30 cellular contexts compared by ENCODE assay signal in genomic region chr17:80268427-80268826, GRCh38.
"Had no signal": no experiment of that assay in that cellular context is flagged by ENCODE, and none has a peak within 500 bp of the region (broad histone marks: within the 10 kb centered on the region; RNA-seq: fewer than 3 reads in every experiment).

No MANE protein-coding gene starts in this region.

- H3K9me3 ChIP-seq: neutrophil, pancreas, psoas muscle, right lobe of liver, sigmoid colon, stomach, thoracic aorta, thyroid gland, tibial nerve, upper lobe of left lung, vagina had no signal

- H3K4me3 ChIP-seq: pancreas, psoas muscle, right lobe of liver, sigmoid colon, stomach, thoracic aorta, thyroid gland, tibial nerve, upper lobe of left lung, vagina had no signal

- H3K27me3 Mint-ChIP-seq: naive thymus-derived CD8-positive, alpha-beta T cell; natural killer cell treated with Interleukin-12 subunit alpha and Interleukin-12 subunit beta and Interleukin-15 and Interleukin-18, amount 100 ng/mL, for 72 hours; progenitor cell of endocrine pancreas; stimulated activated naive B cell treated with anti-CD40 and anti-IgM and Interleukin-4, amounts not matched to agents 10 μg/mL and 1 μg/mL and 100 μg/mL, for 72 hours; stimulated activated naive CD8-positive, alpha-beta T cell treated with anti-CD3 and anti-CD28 coated beads, Interleukin-15, Interleukin-2, amounts not matched to agents 100 ng/mL and 50 ng/mL, for 24 hours had no signal

- H3K4me3 Mint-ChIP-seq: natural killer cell treated with Interleukin-12 subunit alpha and Interleukin-12 subunit beta and Interleukin-15 and Interleukin-18, amount 100 ng/mL, for 72 hours; nephron progenitor cell; neural crest cell; stimulated activated naive B cell treated with anti-CD40 and anti-IgM and Interleukin-4, amounts not matched to agents 10 μg/mL and 1 μg/mL and 100 μg/mL, for 72 hours had no signal

- H3K36me3 ChIP-seq: pancreas had no signal

- H3K9me3 Mint-ChIP-seq: naive thymus-derived CD8-positive, alpha-beta T cell; natural killer cell treated with Interleukin-12 subunit alpha and Interleukin-12 subunit beta and Interleukin-15 and Interleukin-18, amount 100 ng/mL, for 72 hours; nephron progenitor cell; neural crest cell; stimulated activated effector memory CD8-positive, alpha-beta T cell treated with anti-CD3 and anti-CD28 coated beads, Interleukin-12 subunit alpha, Interleukin-12 subunit beta, amount 100 ng/mL, for 72 hours; stimulated activated naive CD8-positive, alpha-beta T cell treated with anti-CD3 and anti-CD28 coated beads, Interleukin-15, Interleukin-2, amounts not matched to agents 100 ng/mL and 50 ng/mL, for 24 hours had no signal

- H3K27me3 ChIP-seq: neutrophil, pancreas, right lobe of liver, sigmoid colon, stomach, thyroid gland, tibial nerve, upper lobe of left lung, vagina had no signal

- ATAC-seq: naive thymus-derived CD8-positive, alpha-beta T cell; natural killer cell treated with Interleukin-12 subunit alpha and Interleukin-12 subunit beta and Interleukin-15 and Interleukin-18, amount 100 ng/mL, for 72 hours; pancreas; psoas muscle; right cardiac atrium; right lobe of liver; stimulated activated effector memory CD8-positive, alpha-beta T cell treated with anti-CD3 and anti-CD28 coated beads, Interleukin-12 subunit alpha, Interleukin-12 subunit beta, amount 100 ng/mL, for 72 hours; stimulated activated naive B cell treated with anti-CD40 and anti-IgM and Interleukin-4, amounts not matched to agents 10 μg/mL and 1 μg/mL and 100 μg/mL, for 72 hours had no signal

- H3K27ac ChIP-seq: neutrophil, pancreas, psoas muscle, right lobe of liver, sigmoid colon, stomach, thoracic aorta, thyroid gland, tibial nerve, vagina had no signal

- DNase-seq: naive thymus-derived CD8-positive, alpha-beta T cell; nephron progenitor cell; nucleus accumbens; pancreas; posterior cingulate gyrus; psoas muscle; right lobe of liver; sigmoid colon; small intestine; stimulated activated CD4-positive, alpha-beta T cell treated with anti-CD3 and anti-CD28 coated beads, Interleukin-15, amount 100 ng/mL, for 24 hours; stimulated activated CD4-positive, alpha-beta T cell treated with anti-CD3 and anti-CD28 coated beads, Interleukin-2, amount 100 ng/mL, for 24 hours; stimulated activated CD4-positive, alpha-beta T cell treated with anti-CD3 and anti-CD28 coated beads, Interleukin-2, amount 100 ng/mL, for 48 hours; stimulated activated CD4-positive, alpha-beta T cell treated with anti-CD3 and anti-CD28 coated beads, Interleukin-4, amount 100 ng/mL, for 24 hours; stimulated activated naive B cell treated with anti-CD40 and anti-IgM and Interleukin-4, amounts not matched to agents 10 μg/mL and 1 μg/mL and 100 μg/mL, for 72 hours; stimulated activated naive CD4-positive, alpha-beta T cell treated with Interleukin-2 at 50 U/mL for 16 hours; stomach; thyroid gland; trophoblast cell; upper lobe of left lung had no signal

- H3K36me3 Mint-ChIP-seq: stimulated activated effector memory CD8-positive, alpha-beta T cell treated with anti-CD3 and anti-CD28 coated beads, Interleukin-12 subunit alpha, Interleukin-12 subunit beta, amount 100 ng/mL, for 72 hours had no signal

- FAIRE-seq: pancreas, small intestine, urothelium cell line had no signal

- H3K27ac Mint-ChIP-seq: natural killer cell treated with Interleukin-12 subunit alpha and Interleukin-12 subunit beta and Interleukin-15 and Interleukin-18, amount 100 ng/mL, for 72 hours; nephron progenitor cell; progenitor cell of endocrine pancreas; stimulated activated effector memory CD8-positive, alpha-beta T cell treated with anti-CD3 and anti-CD28 coated beads, Interleukin-12 subunit alpha, Interleukin-12 subunit beta, amount 100 ng/mL, for 72 hours; stimulated activated naive B cell treated with anti-CD40 and anti-IgM and Interleukin-4, amounts not matched to agents 10 μg/mL and 1 μg/mL and 100 μg/mL, for 72 hours; stimulated activated naive CD8-positive, alpha-beta T cell treated with anti-CD3 and anti-CD28 coated beads, Interleukin-15, Interleukin-2, amounts not matched to agents 100 ng/mL and 50 ng/mL, for 24 hours had no signal
